1 cellular context compared by ENCODE assay signal in the genomic region with DNA sequence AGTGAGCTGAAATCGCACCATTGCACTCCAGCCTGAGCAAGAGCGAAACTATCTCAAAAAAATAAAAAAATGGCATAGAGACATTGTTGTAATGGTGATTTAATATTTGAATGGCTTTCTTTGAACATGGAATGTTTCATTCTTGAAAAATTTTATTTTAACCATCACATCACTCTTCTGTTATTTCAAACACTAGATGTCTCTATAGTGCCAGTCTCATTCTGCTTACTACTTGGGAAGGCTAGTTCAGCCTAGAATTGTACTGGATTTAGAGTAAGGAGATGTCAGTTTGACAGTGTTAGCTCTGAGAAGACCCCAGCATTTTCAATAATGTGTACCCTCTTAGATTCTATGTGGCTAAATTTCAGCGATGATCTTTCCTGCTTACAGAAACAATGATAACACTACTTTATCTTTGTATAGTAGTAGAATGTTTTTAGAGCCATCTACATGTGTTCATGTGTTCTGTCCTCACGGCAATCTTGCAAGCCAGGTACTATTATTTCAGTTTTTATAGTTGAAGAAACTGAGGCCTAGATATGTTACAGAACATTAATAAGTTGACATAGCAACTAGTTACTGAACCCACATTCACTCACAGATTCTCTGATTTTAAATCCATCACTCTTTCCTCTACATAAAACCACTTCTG.
TF ChIP-seq lines count a peak whose summit lies in the region.

No MANE protein-coding gene starts in this region.

TF ChIP-seq in HCT116, 20 proteins besides CTCF, POLR2A, EP300 and RAD21 (continued from another document):
- TF ChIP-seq, protein P1, sequence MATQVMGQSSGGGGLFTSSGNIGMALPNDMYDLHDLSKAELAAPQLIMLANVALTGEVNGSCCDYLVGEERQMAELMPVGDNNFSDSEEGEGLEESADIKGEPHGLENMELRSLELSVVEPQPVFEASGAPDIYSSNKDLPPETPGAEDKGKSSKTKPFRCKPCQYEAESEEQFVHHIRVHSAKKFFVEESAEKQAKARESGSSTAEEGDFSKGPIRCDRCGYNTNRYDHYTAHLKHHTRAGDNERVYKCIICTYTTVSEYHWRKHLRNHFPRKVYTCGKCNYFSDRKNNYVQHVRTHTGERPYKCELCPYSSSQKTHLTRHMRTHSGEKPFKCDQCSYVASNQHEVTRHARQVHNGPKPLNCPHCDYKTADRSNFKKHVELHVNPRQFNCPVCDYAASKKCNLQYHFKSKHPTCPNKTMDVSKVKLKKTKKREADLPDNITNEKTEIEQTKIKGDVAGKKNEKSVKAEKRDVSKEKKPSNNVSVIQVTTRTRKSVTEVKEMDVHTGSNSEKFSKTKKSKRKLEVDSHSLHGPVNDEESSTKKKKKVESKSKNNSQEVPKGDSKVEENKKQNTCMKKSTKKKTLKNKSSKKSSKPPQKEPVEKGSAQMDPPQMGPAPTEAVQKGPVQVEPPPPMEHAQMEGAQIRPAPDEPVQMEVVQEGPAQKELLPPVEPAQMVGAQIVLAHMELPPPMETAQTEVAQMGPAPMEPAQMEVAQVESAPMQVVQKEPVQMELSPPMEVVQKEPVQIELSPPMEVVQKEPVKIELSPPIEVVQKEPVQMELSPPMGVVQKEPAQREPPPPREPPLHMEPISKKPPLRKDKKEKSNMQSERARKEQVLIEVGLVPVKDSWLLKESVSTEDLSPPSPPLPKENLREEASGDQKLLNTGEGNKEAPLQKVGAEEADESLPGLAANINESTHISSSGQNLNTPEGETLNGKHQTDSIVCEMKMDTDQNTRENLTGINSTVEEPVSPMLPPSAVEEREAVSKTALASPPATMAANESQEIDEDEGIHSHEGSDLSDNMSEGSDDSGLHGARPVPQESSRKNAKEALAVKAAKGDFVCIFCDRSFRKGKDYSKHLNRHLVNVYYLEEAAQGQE (IDR thresholded peaks at IDR 0.05; ENCODE audit: low read depth): no peak
- TF ChIP-seq ATF3 (IDR thresholded peaks at IDR 0.05) (no peak), SP1 (IDR thresholded peaks at IDR 0.05; ENCODE audit: low read depth) (no peak), SIN3A (IDR thresholded peaks at IDR 0.05; ENCODE audit: low read depth) (no peak), EGR1 (IDR thresholded peaks at IDR 0.05; ENCODE audit: low read depth) (no peak), ZBTB33 (IDR thresholded peaks at IDR 0.05; ENCODE audit: extremely low read depth, insufficient replicate concordance, low read length) (no peak), EZH2 (IDR thresholded peaks at IDR 0.05) (no peak), CBX3 (IDR thresholded peaks at IDR 0.05; ENCODE audit: low read depth) (no peak), FOSL1 (IDR thresholded peaks at IDR 0.05; ENCODE audit: low read depth) (no peak), CEBPB (IDR thresholded peaks at IDR 0.05; ENCODE audit: low read depth) (no peak), ZNF274 (IDR thresholded peaks at IDR 0.05; ENCODE audit: low read depth, low read length) (no peak), ZFX (IDR thresholded peaks at IDR 0.05) (no peak)
- TF ChIP-seq, protein P2, sequence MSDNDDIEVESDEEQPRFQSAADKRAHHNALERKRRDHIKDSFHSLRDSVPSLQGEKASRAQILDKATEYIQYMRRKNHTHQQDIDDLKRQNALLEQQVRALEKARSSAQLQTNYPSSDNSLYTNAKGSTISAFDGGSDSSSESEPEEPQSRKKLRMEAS (IDR thresholded peaks at IDR 0.05): no peak
